8 cellular contexts compared by ENCODE assay signal in genomic region chr5:75049581-75050274, GRCh38. TPM values are rescaled to one million over a fixed set of nuclear protein-coding genes. Genes with fewer than 3 reads are reported as not detected.
DNase-seq lines count a peak whose midpoint lies in the region; ATAC-seq and TF ChIP-seq lines count a peak whose summit lies in the region.

No MANE protein-coding gene starts in this region.

- H3K27me3 ChIP-seq in DOHH2 (ENCODE audit: control insufficient read depth, low read length) (peaks cover 10% of the 10 kb centered on the region; the same call in 1 of the 2 replicates), ascending aorta (no peaks in the 10 kb centered on the region)

- H3K4me1 ChIP-seq in DOHH2 (ENCODE audit: control insufficient read depth, low read length) (no peaks in the 10 kb centered on the region), ascending aorta (peaks cover 4 to 19% of the 10 kb centered on the region in 2 donors)

- H3K9me3 ChIP-seq in DOHH2 (ENCODE audit: control insufficient read depth, insufficient read depth, low read length) (peaks cover 8% of the 10 kb centered on the region; the same call in 1 of the 2 replicates), ascending aorta (no peaks in the 10 kb centered on the region)

- POLR2A ChIA-PET in T-cell (lab: Charles Lee) = interaction anchor here in 1 of 2 donors (1.5 kb wide), 1 partner anchor 10 kb away, joined by 3 read pairs; no protein-coding TSS in a partner anchor

- peak overlapping the region; percentile 91 to 98 for H3K27ac Mint-ChIP-seq in T-cell

- no peaks in the 10 kb centered on the region for H3K36me3 ChIP-seq in DOHH2 (ENCODE audit: control insufficient read depth, low read length)
- peaks cover 0 to 6% of the 10 kb centered on the region in 2 donors for H3K36me3 ChIP-seq in ascending aorta

- no peak overlapping the region for H3K4me3 ChIP-seq in DOHH2 (ENCODE audit: low read length)
- H3K4me3 ChIP-seq in ascending aorta = no peak overlapping the region

- DNase-seq in KBM-7 = peak; percentile 55
- peak in 32 of 34 experiments; percentile 29 to 73 (median 58) for DNase-seq in T-cell
- peak in 1 of 2 donors; percentile 71 for DNase-seq in ascending aorta (ENCODE audit: low spot score in 2 of 2)
- peak; percentile 70 for DNase-seq in iPS DF 19.7 (ENCODE audit: low read depth, low spot score)
- DNase-seq in stimulated activated CD4-positive, alpha-beta T cell treated with anti-CD3 and anti-CD28 coated beads, Interleukin-4, amount 100 ng/mL, for 24 hours = peak; percentile 73

- H3K27ac ChIP-seq in DOHH2 (ENCODE audit: low read depth, low read length) (no peak overlapping the region), ascending aorta (peak overlapping the region; percentile 48 to 49)

- in situ Hi-C loops in KBM-7 (cut with MboI; ENCODE audit: low pct_unique_long_range_greater_than_20kb, low sequenced_read_pairs) = no loop called here

- H3K4me1 Mint-ChIP-seq in T-cell = peaks cover 77 to 85% (median 81%) of the 10 kb centered on the region in 3 donors

- no peaks in the 10 kb centered on the region for H3K9me2 ChIP-seq in DOHH2 (replicated peaks; ENCODE audit: control insufficient read depth, low read length)

- no peaks in the 10 kb centered on the region for H3F3A ChIP-seq in DOHH2 (ENCODE audit: control insufficient read depth, insufficient read depth)

- ATAC-seq in T-cell (replicated peaks in 1 of 4) = peak; percentile 21 to 35 (median 28)
- no peak for ATAC-seq in HG03521 (IDR thresholded peaks at IDR 0.05; ENCODE audit: unreplicated experiment)
- no peak for ATAC-seq in HG03442 (IDR thresholded peaks at IDR 0.05; ENCODE audit: unreplicated experiment)

- CTCF ChIA-PET in T-cell (lab: Charles Lee) = interaction anchor here (0.6 to 2.3 kb wide), 35 partner anchors 9 to 1591 kb away, joined by 3 to 24 read pairs (median 3); partner anchors contain the start of genes ANKRD31 (in 2 of the 2), GFM2 (in 1 of the 2), HMGCR (in 1 of the 2) and NSA2 (in 1 of the 2)

- intact Hi-C loops in ascending aorta (cut with DNase I) = loop anchor here (5.0 to 10.0 kb wide), 4 partner anchors 282 to 668 kb away; partner anchors contain the start of genes CERT1, GFM2, HEXB and NSA2

- H3K4me3 Mint-ChIP-seq in T-cell = peak overlapping the region; percentile 87 to 96 (median 94)

- peak; percentile 83 for TF ChIP-seq CTCF in DOHH2 (IDR thresholded peaks at IDR 0.05; ENCODE audit: low read depth, low read length, poor library complexity, severe bottlenecking)
- peak; percentile 24 to 55 (median 54) for TF ChIP-seq CTCF in ascending aorta (IDR thresholded peaks at IDR 0.05)

- no peak overlapping the region for H3K4me2 ChIP-seq in DOHH2 (ENCODE audit: low read length)

- no peaks in the 10 kb centered on the region for H3K9me3 Mint-ChIP-seq in T-cell

- peaks cover 0 to 7% of the 10 kb centered on the region in 2 donors for H3K27me3 Mint-ChIP-seq in T-cell

- H3K79me2 ChIP-seq in DOHH2 (ENCODE audit: control insufficient read depth, low read length) = no peaks in the 10 kb centered on the region

- no peaks in the 10 kb centered on the region for H4K20me1 ChIP-seq in DOHH2 (ENCODE audit: control insufficient read depth, insufficient read depth, low read depth, low read length)

- peaks cover 22% of the 10 kb centered on the region for H3K36me3 Mint-ChIP-seq in T-cell

RNA-seq across cellular contexts. Expression of gene GCNT4, which starts 2.6 kb away (rescaled TPM):
- 10 to 100 TPM in 4 of 5 donors, 1 to 10 TPM in 1; 7.1 to 17.5 (median 11.5) TPM for total RNA-seq in T-cell
- 0.43 TPM for total RNA-seq in ascending aorta

Comparison
In these comparisons a context has a peak if more than half of its experiments do, and no peak if none do; other contexts are left out.
1. ATAC-seq: peak in T-cell (4 of 4); none in HG03521 (single experiment) and HG03442 (single experiment).